ENCODE assay signal across 1 cellular context in genomic region chr17:41968676-41969075, GRCh38.
TF ChIP-seq lines count a peak whose summit lies in the region.

No MANE protein-coding gene starts in this region.

TF ChIP-seq in GM12878, 131 proteins besides CTCF, POLR2A, EP300 and RAD21:
- TF ChIP-seq PML (IDR thresholded peaks at IDR 0.05; ENCODE audit: low read length) (0 out of 2 replicates have a peak, but pooled peaks have one; percentile 32), MTA3 (IDR thresholded peaks at IDR 0.05; ENCODE audit: borderline replicate concordance, low read length) (0 out of 2 replicates have a peak, but pooled peaks have one; percentile 32), POLR2AphosphoS5 (IDR thresholded peaks at IDR 0.05; ENCODE audit: low read length) (no peak), CEBPB (IDR thresholded peaks at IDR 0.05; ENCODE audit: borderline replicate concordance in 1 of 2, low read depth in 2 of 2, low read length in 2 of 2) (no peak), BMI1 (IDR thresholded peaks at IDR 0.05; ENCODE audit: borderline replicate concordance) (no peak), JUND (IDR thresholded peaks at IDR 0.05; ENCODE audit: low read depth, low read length) (no peak)
